ENCODE assay signal across 10 cellular contexts in genomic region chr22:23660381-23660780, GRCh38. TPM values are rescaled to one million over a fixed set of nuclear protein-coding genes. Genes with fewer than 3 reads are reported as not detected.
DNase-seq lines count a peak whose midpoint lies in the region; ATAC-seq, FAIRE-seq and TF ChIP-seq lines count a peak whose summit lies in the region.
"Not testable (repeated sequence)": the region's sequence is repeated elsewhere in the genome, so short reads cannot be mapped to it uniquely, and the experiment has no call there.
"Had no signal": no experiment of that assay in that cellular context is flagged by ENCODE, and none has a peak within 500 bp of the region (broad histone marks: within the 10 kb centered on the region; RNA-seq: fewer than 3 reads in every experiment).

No MANE protein-coding gene starts in this region.

- 98 to 99% methylated on average over 4 of the region's 4 CpGs for WGBS in sigmoid colon, 2 donors
- 97 to 98% methylated on average over 4 of the region's 4 CpGs for WGBS in aorta, 2 donors

- not testable (repeated sequence) for H3K9ac ChIP-seq in kidney (ENCODE audit: low read length in 2 of 2)

- TF ChIP-seq EP300 in sigmoid colon (IDR thresholded peaks at IDR 0.05): not testable (repeated sequence)

- H3K36me3 ChIP-seq in kidney (ENCODE audit: control insufficient read depth in 1 of 2, insufficient read depth in 2 of 2, low read length in 2 of 2): peaks cover 6 to 14% of the 10 kb centered on the region in 2 donors
- peaks cover 0 to 33% (median 0%) of the 10 kb centered on the region in 4 donors for H3K36me3 ChIP-seq in sigmoid colon
- not testable (repeated sequence) for H3K36me3 ChIP-seq in aorta (ENCODE audit: control insufficient read depth in 1 of 2, insufficient read depth in 2 of 2, low read length in 1 of 2)

- not testable (repeated sequence) for H3K4me3 ChIP-seq in kidney (ENCODE audit: low read length in 2 of 2); sigmoid colon; aorta (ENCODE audit: low read length in 2 of 2)

- H3K27me3 ChIP-seq in sigmoid colon; aorta (ENCODE audit: control insufficient read depth in 1 of 2, insufficient read depth in 2 of 2, low read length in 1 of 2): not testable (repeated sequence)

- ATAC-seq in Right ventricle myocardium superior (ENCODE audit: poor library complexity); aorta (ENCODE audit: low FRiP score): not testable (repeated sequence)

- not testable (repeated sequence) for TF ChIP-seq POLR2A in sigmoid colon (IDR thresholded peaks at IDR 0.05)

- H3K27ac ChIP-seq in kidney (ENCODE audit: low read depth in 2 of 2, low read length in 2 of 2); sigmoid colon; aorta (ENCODE audit: low read depth in 1 of 2, low read length in 2 of 2): not testable (repeated sequence)

- not testable (repeated sequence) for H3K9me3 ChIP-seq in kidney (ENCODE audit: control insufficient read depth in 1 of 2, low read length in 2 of 2); sigmoid colon; aorta (ENCODE audit: control insufficient read depth, low read length)

- FAIRE-seq in kidney (lab: Jason Lieb, UNC): not testable (repeated sequence)

- H3K4me1 ChIP-seq in kidney (ENCODE audit: control insufficient read depth in 1 of 2, insufficient read depth in 1 of 2, low read depth in 1 of 2, low read length in 2 of 2); sigmoid colon; aorta (ENCODE audit: control insufficient read depth in 1 of 2, insufficient read depth in 2 of 2, low read length in 2 of 2): not testable (repeated sequence)

- intact Hi-C loops in Right ventricle myocardium superior (cut with DNase I); kidney (cut with DNase I); sigmoid colon (cut with DNase I); aorta (cut with DNase I): not testable (repeated sequence)

- DNase-seq in activated CD4-positive, CD25-positive, alpha-beta regulatory T cell treated with anti-CD3 and anti-CD28 coated beads, Interleukin-2, amount 50 U/mL, for 72 hours: peak; percentile 4
- DNase-seq in Right ventricle myocardium superior: peak; percentile 5
- peak; percentile 20 for DNase-seq in kidney
- peak; percentile 39 for DNase-seq in sigmoid colon
- peak; percentile 21 for DNase-seq in aorta

- not testable (repeated sequence) for TF ChIP-seq CTCF in kidney (IDR thresholded peaks at IDR 0.05; ENCODE audit: borderline replicate concordance, extremely low read depth, insufficient read depth); sigmoid colon (IDR thresholded peaks at IDR 0.05)

RNA-seq across cellular contexts. Expression of gene DRICH1, which starts 28.3 kb away (rescaled TPM):
- total RNA-seq in Right ventricle myocardium superior (0.16 TPM), kidney (1.1 TPM), sigmoid colon (under 1 TPM in 1 of 4 donors, not detected in 3; 0.83 TPM), aorta (1 to 10 TPM in 1 of 2 donors, not detected in 1; 1.4 TPM)
- polyA plus RNA-seq in kidney (ENCODE audit: insufficient read depth, low read depth, low replicate concordance) (1.3 TPM), sigmoid colon (under 1 TPM in 1 of 3 donors, not detected in 2; 0.50 TPM), aorta (under 1 TPM in 1 of 2 donors, not detected in 1; 0.38 TPM)
- total RNA-seq: A172 had no signal
- polyA plus RNA-seq: BJ had no signal

RNA-seq across cellular contexts. Expression of gene RGL4, which starts 30.4 kb away (rescaled TPM):
- total RNA-seq in Right ventricle myocardium superior: not detected
- 0.60 TPM for total RNA-seq in kidney
- polyA plus RNA-seq in kidney (ENCODE audit: insufficient read depth, low read depth, low replicate concordance): 0.80 TPM
- total RNA-seq in sigmoid colon: not detected
- polyA plus RNA-seq in sigmoid colon: 1 to 10 TPM; 1.8 to 3.2 (median 2.8) TPM
- 1 to 10 TPM; 1.2 to 1.4 TPM for total RNA-seq in aorta
- under 1 TPM; 0.59 to 0.63 TPM for polyA plus RNA-seq in aorta
- total RNA-seq: A172, Caco-2, Calu3 had no signal
- polyA plus RNA-seq: A549, BJ had no signal
